14 cellular contexts compared by ENCODE assay signal in the genomic region with DNA sequence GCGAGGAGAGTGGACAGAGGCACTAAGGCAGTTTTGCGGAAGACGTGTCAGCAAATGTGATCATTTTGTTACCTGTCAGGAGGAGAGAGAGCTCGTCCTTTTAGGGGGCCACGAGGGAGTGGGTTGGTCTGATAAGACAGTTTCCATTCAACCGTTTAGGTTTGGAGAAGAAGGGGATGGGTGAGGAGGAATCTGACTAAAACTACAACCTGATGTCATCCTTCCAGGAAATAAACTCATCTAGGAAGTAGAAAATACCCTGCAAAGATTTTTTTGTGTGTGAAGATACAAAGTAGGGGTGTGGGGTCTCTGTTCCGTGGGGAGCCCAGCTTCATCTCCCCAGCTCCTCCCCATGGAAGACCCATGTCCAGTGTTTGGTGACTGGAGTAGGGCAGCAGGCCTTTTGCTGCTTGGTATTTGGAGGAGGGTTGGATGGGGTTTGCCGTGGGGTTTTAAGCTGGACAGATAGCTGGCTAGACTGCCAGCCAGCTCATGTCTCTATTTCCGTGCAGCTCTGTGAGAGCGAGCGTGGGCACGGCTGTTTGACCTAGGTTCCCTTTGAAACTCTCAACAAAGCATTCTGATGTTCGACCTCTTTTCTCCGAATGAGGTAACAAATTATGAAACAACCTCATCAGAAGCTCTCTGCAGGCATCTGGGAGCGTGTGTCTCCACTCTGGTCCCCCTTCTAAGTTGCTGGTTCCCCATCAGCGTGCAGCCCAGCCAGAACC.
"Had no signal": no experiment of that assay in that cellular context is flagged by ENCODE, and none has a peak within 500 bp of the region (broad histone marks: within the 10 kb centered on the region; RNA-seq: fewer than 3 reads in every experiment).

No MANE protein-coding gene starts in this region.

- H3K36me3 ChIP-seq: colonic mucosa, gastrocnemius medialis, left lung, SJCRH30, tibial artery had no signal

- H3K27ac ChIP-seq: colonic mucosa, gastrocnemius medialis, heart right ventricle, left lung, SJCRH30, tibial artery had no signal

- H3K9me3 ChIP-seq: colonic mucosa, gastrocnemius medialis, heart right ventricle, left lung, tibial artery had no signal

- H3K4me3 ChIP-seq: colonic mucosa, gastrocnemius medialis, heart right ventricle, left lung, SJCRH30, tibial artery had no signal

- DNase-seq: activated CD4-positive, alpha-beta T cell treated with anti-CD3 and anti-CD28 coated beads for 1 hour; activated naive CD4-positive, alpha-beta T cell; caudate nucleus; colonic mucosa; effector CD8-positive, alpha-beta T cell; gastrocnemius medialis; heart right ventricle; islet precursor cell; left lung; retina; SJCRH30; stimulated activated CD4-positive, alpha-beta T cell treated with anti-CD3 and anti-CD28 coated beads, Interleukin-4, amount 100 ng/mL, for 4 hours; T-helper 9 cell; tibial artery had no signal

- H3K4me1 ChIP-seq: colonic mucosa, gastrocnemius medialis had no signal

- ATAC-seq: gastrocnemius medialis, heart right ventricle, left lung had no signal

- H3K27me3 ChIP-seq: colonic mucosa, gastrocnemius medialis, heart right ventricle, left lung, SJCRH30, tibial artery had no signal
